ENCODE assay signal across 16 cellular contexts in the genomic region with DNA sequence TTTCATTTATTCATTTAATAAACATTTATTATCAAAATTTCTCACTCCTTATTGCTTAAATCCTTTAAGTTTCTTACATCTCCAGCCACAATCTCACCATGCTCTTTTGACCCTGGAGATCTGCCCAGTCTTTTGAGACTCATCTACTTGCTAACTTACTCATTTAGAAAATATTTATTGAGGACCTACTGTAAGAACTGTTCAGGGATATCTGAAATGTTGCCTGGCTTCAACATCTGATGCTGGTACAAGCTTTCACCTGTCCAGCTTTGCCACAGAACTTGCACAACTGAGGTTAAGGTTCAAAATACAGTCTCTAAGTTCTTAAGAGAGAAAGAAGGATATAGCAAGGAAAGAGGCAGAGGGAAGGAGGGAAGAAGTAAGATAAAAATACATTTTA. TPM values are rescaled to one million over a fixed set of nuclear protein-coding genes. Genes with fewer than 3 reads are reported as not detected.
DNase-seq lines count a peak whose midpoint lies in the region; ATAC-seq and TF ChIP-seq lines count a peak whose summit lies in the region.
"Had no signal": no experiment of that assay in that cellular context is flagged by ENCODE, and none has a peak within 500 bp of the region (broad histone marks: within the 10 kb centered on the region; RNA-seq: fewer than 3 reads in every experiment).

No MANE protein-coding gene starts in this region.

- H3K27ac Mint-ChIP-seq in HFFc6: peak overlapping the region; percentile 58
- H3K27ac Mint-ChIP-seq in activated T-helper 17 cell treated with anti-CD3 and anti-CD28 coated beads, Interleukin-2, amount 50 U/mL, for 72 hours: peak overlapping the region; percentile 56
- H3K27ac Mint-ChIP-seq in activated CD4-positive, alpha-beta T cell treated with anti-CD3 and anti-CD28 coated beads, Interleukin-2, amount 10 ng/mL, durations not matched to agents 7 days and 5 days: no peak overlapping the region

- H3K4me3 Mint-ChIP-seq in HFFc6: peak overlapping the region; percentile 24; the same call in 1 of the 2 replicates
- no peak overlapping the region for H3K4me3 Mint-ChIP-seq in activated T-helper 17 cell treated with anti-CD3 and anti-CD28 coated beads, Interleukin-2, amount 50 U/mL, for 72 hours
- no peak overlapping the region for H3K4me3 Mint-ChIP-seq in activated CD4-positive, alpha-beta T cell treated with anti-CD3 and anti-CD28 coated beads, Interleukin-2, amount 10 ng/mL, durations not matched to agents 7 days and 5 days
- H3K4me3 Mint-ChIP-seq: stimulated activated effector memory CD8-positive, alpha-beta T cell treated with anti-CD3 and anti-CD28 coated beads, Interleukin-12 subunit alpha, Interleukin-12 subunit beta, amount 100 ng/mL, for 72 hours had no signal

- no peaks in the 10 kb centered on the region for H3K36me3 Mint-ChIP-seq in HFFc6 (ENCODE audit: low read depth)
- peaks cover 38% of the 10 kb centered on the region for H3K36me3 Mint-ChIP-seq in activated T-helper 17 cell treated with anti-CD3 and anti-CD28 coated beads, Interleukin-2, amount 50 U/mL, for 72 hours (ENCODE audit: low read depth)
- peaks cover 13% of the 10 kb centered on the region for H3K36me3 Mint-ChIP-seq in activated CD4-positive, alpha-beta T cell treated with anti-CD3 and anti-CD28 coated beads, Interleukin-2, amount 10 ng/mL, durations not matched to agents 7 days and 5 days (ENCODE audit: low read depth)

- intact Hi-C loops in head of caudate nucleus (cut with DNase I): no loop called here

- H3K4me1 Mint-ChIP-seq in HFFc6 (ENCODE audit: low read depth): peaks cover 32% of the 10 kb centered on the region
- H3K4me1 Mint-ChIP-seq in activated T-helper 17 cell treated with anti-CD3 and anti-CD28 coated beads, Interleukin-2, amount 50 U/mL, for 72 hours: peaks cover 8% of the 10 kb centered on the region
- peaks cover 11% of the 10 kb centered on the region for H3K4me1 Mint-ChIP-seq in activated CD4-positive, alpha-beta T cell treated with anti-CD3 and anti-CD28 coated beads, Interleukin-2, amount 10 ng/mL, durations not matched to agents 7 days and 5 days

- H3K27me3 Mint-ChIP-seq in HFFc6 (ENCODE audit: insufficient read depth): no peaks in the 10 kb centered on the region
- no peaks in the 10 kb centered on the region for H3K27me3 Mint-ChIP-seq in activated T-helper 17 cell treated with anti-CD3 and anti-CD28 coated beads, Interleukin-2, amount 50 U/mL, for 72 hours
- H3K27me3 Mint-ChIP-seq in activated CD4-positive, alpha-beta T cell treated with anti-CD3 and anti-CD28 coated beads, Interleukin-2, amount 10 ng/mL, durations not matched to agents 7 days and 5 days: no peaks in the 10 kb centered on the region

- no peak for ATAC-seq in activated T-helper 17 cell treated with anti-CD3 and anti-CD28 coated beads, Interleukin-2, amount 50 U/mL, for 72 hours (replicated peaks)
- ATAC-seq in left lobe of liver: peak; percentile 75
- no peak for ATAC-seq in HG03097 (IDR thresholded peaks at IDR 0.05; ENCODE audit: low FRiP score, unreplicated experiment)

- POLR2A ChIA-PET in activated CD4-positive, alpha-beta T cell treated with anti-CD3 and anti-CD28 coated beads, Interleukin-2, amount 10 ng/mL, durations not matched to agents 7 days and 5 days (lab: Charles Lee): no interaction called here

- TF ChIP-seq CTCF in AG10803 (conservative IDR thresholded peaks at IDR 0.05; ENCODE audit: low read length) (no peak), HFFc6 (IDR thresholded peaks at IDR 0.05) (no peak)

- CTCF ChIA-PET in activated CD4-positive, alpha-beta T cell treated with anti-CD3 and anti-CD28 coated beads, Interleukin-2, amount 10 ng/mL, durations not matched to agents 7 days and 5 days (lab: Charles Lee): interaction anchor here (0.6 to 1.3 kb wide), 3 partner anchors 17 to 222 kb away, joined by 3 to 4 read pairs (median 3); no protein-coding TSS in a partner anchor

- H3K9me3 Mint-ChIP-seq in HFFc6: no peaks in the 10 kb centered on the region
- no peaks in the 10 kb centered on the region for H3K9me3 Mint-ChIP-seq in activated T-helper 17 cell treated with anti-CD3 and anti-CD28 coated beads, Interleukin-2, amount 50 U/mL, for 72 hours
- no peaks in the 10 kb centered on the region for H3K9me3 Mint-ChIP-seq in activated CD4-positive, alpha-beta T cell treated with anti-CD3 and anti-CD28 coated beads, Interleukin-2, amount 10 ng/mL, durations not matched to agents 7 days and 5 days
- H3K9me3 Mint-ChIP-seq: stimulated activated effector memory CD8-positive, alpha-beta T cell treated with anti-CD3 and anti-CD28 coated beads, Interleukin-12 subunit alpha, Interleukin-12 subunit beta, amount 100 ng/mL, for 72 hours had no signal

- no peak overlapping the region for H3K4me3 ChIP-seq in AG10803 (ENCODE audit: low read length)
- H3K4me3 ChIP-seq: prostate gland, uterus had no signal

- DNase-seq in AG10803 (ENCODE audit: low read depth) (peak; percentile 33), HFFc6 (peak; percentile 48), left lobe of liver (ENCODE audit: low spot score) (no peak), head of caudate nucleus (no peak)
- DNase-seq in activated CD4-positive, alpha-beta T cell treated with anti-CD3 and anti-CD28 coated beads, Interleukin-2, amount 10 ng/mL, durations not matched to agents 7 days and 5 days: no peak
- no peak for DNase-seq in stimulated activated CD4-positive, alpha-beta T cell treated with anti-CD3 and anti-CD28 coated beads, Interleukin-4, amount 100 ng/mL, for 1 hour
- DNase-seq: activated naive CD4-positive, alpha-beta T cell; GF-D8; NCI-H146; NCI-H524; stimulated activated CD4-positive, alpha-beta T cell treated with anti-CD3 and anti-CD28 coated beads, Interleukin-2, amount 100 ng/mL, for 24 hours; uterus had no signal

RNA-seq across cellular contexts. Expression of a gene that starts 17.5 kb away (rescaled TPM):
- total RNA-seq in HFFc6 (2021; fragmentation: NEBNext Ultra II Directional; extraction: Animal tissue kit (Norgen Biotek cat#: 25700)): 10 to 100 TPM; 11.2 to 14.1 (median 13.2) TPM
- total RNA-seq in activated T-helper 17 cell treated with anti-CD3 and anti-CD28 coated beads, Interleukin-2, amount 50 U/mL, for 72 hours: 10 to 100 TPM in 1 of 2 donors, 1 to 10 TPM in 1; 7.3 to 11.5 TPM
- total RNA-seq in left lobe of liver: 9.2 TPM
- total RNA-seq in activated CD4-positive, alpha-beta T cell treated with anti-CD3 and anti-CD28 coated beads, Interleukin-2, amount 10 ng/mL, durations not matched to agents 7 days and 5 days: 10 to 100 TPM in 1 of 2 experiments, 1 to 10 TPM in 1; 8.0 to 10.2 TPM

Comparison
In these comparisons a context has a peak if more than half of its experiments do, and no peak if none do; other contexts are left out.
1. DNase-seq: peak in AG10803 (single experiment) and HFFc6 (single experiment); none in left lobe of liver (single experiment), activated CD4-positive, alpha-beta T cell treated with anti-CD3 and anti-CD28 coated beads, Interleukin-2, amount 10 ng/mL, durations not matched to agents 7 days and 5 days (single experiment), head of caudate nucleus (0 of 42) and stimulated activated CD4-positive, alpha-beta T cell treated with anti-CD3 and anti-CD28 coated beads, Interleukin-4, amount 100 ng/mL, for 1 hour (single experiment).